In the genomic region with DNA sequence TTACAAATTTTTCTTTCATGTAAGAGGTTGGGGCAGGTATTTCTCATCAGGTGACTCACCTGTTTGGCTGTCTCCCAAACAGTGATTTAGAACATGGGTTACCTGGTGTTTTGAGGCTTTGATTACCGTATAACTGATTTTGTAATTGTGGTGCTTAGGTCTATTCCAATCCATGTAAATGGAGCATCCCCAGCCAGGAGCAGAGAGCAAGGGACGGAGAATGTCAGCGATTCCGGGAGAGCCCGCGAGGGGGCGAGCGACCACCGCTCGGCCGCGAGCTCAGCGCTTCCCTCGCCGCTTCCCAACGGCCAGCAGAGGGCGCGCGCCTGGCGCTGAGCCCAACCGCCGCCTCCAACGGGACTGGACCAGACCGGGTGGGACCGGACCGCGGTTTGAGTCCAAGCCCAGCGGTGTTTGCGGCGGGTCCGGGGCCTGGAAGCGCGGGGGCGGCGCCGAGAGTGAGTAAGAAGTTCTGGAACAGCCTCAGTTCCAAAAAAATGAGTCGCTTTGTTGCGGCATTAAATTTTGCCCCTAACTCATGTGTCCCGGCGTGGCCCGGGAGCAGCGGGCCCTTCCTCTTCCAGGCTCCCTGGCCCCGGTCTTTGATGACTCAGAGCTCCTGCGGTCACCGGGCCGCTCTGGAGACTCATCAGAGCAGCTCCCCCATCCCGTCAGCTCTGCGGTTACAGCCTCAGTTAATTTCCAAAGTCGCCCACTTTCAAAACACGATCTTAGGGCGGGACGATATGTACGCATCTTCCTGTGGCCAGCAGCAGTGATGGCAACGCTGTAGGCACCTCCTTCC, we compare ENCODE assay signal across 8 cellular contexts. TPM values are rescaled to one million over a fixed set of nuclear protein-coding genes. Genes with fewer than 3 reads are reported as not detected.
A peak's percentile ranks its signal among the peaks of the same experiment; 100 is the strongest.
DNase-seq lines count a peak whose midpoint lies in the region; ATAC-seq, FAIRE-seq and TF ChIP-seq lines count a peak whose summit lies in the region.
"Not testable (repeated sequence)": the region's sequence is repeated elsewhere in the genome, so short reads cannot be mapped to it uniquely, and the experiment has no call there.

No MANE protein-coding gene starts in this region.

- not testable (repeated sequence) for H3K27ac Mint-ChIP-seq in activated CD4-positive, alpha-beta T cell treated with anti-CD3 and anti-CD28 coated beads, Interleukin-2, amount 10 ng/mL, durations not matched to agents 24 days and 14 days; endodermal cell

- not testable (repeated sequence) for H3K4me3 ChIP-seq in endodermal cell (ENCODE audit: low read length); HepG2 (replicated peaks in 1 of 3; ENCODE audit: insufficient read depth in 1 of 3, low read depth in 2 of 3, low read length in 3 of 3); spleen

- TF ChIP-seq CTCF in endodermal cell (conservative IDR thresholded peaks at IDR 0.05): peak; percentile 53
- TF ChIP-seq CTCF in HepG2 (CRISPR knock-in tag; IDR thresholded peaks at IDR 0.05): peak; percentile 50
- peak in 10 of 11 experiments; percentile 17 to 85 (median 51) for TF ChIP-seq CTCF in spleen (IDR thresholded peaks at IDR 0.05 in 8 of 11, conservative IDR thresholded peaks at IDR 0.05 in 3 of 11)

- in situ Hi-C loops in HepG2 (cut with HindIII; ENCODE audit: extremely low pct_ligation_motif_present, low pct_unique_long_range_greater_than_20kb): not testable (repeated sequence)

- H3K4me1 Mint-ChIP-seq in activated CD4-positive, alpha-beta T cell treated with anti-CD3 and anti-CD28 coated beads, Interleukin-2, amount 10 ng/mL, durations not matched to agents 24 days and 14 days; endodermal cell: not testable (repeated sequence)

- BruUV-seq in HepG2 (replicated peaks; lab: Mats Ljungman, UMichigan): not testable (repeated sequence)

- H3K36me3 Mint-ChIP-seq in activated CD4-positive, alpha-beta T cell treated with anti-CD3 and anti-CD28 coated beads, Interleukin-2, amount 10 ng/mL, durations not matched to agents 24 days and 14 days (ENCODE audit: low read depth); endodermal cell (ENCODE audit: low read depth): not testable (repeated sequence)

- not testable (repeated sequence) for H3K27me3 Mint-ChIP-seq in activated CD4-positive, alpha-beta T cell treated with anti-CD3 and anti-CD28 coated beads, Interleukin-2, amount 10 ng/mL, durations not matched to agents 24 days and 14 days; endodermal cell (ENCODE audit: insufficient read depth)

- not testable (repeated sequence) for H3K4me2 ChIP-seq in HepG2 (ENCODE audit: low read depth, low read length)

- not testable (repeated sequence) for H3K36me3 ChIP-seq in endodermal cell (ENCODE audit: control insufficient read depth, insufficient read depth, low read length); HepG2 (replicated peaks in 1 of 2; ENCODE audit: control insufficient read depth in 1 of 2, insufficient read depth in 2 of 2, low read length in 2 of 2); spleen

- CTCF ChIA-PET in HepG2 (lab: Yijun Ruan, JAX; ENCODE audit: low intra/inter-chr PET ratio, low total read pairs): interaction anchor here (1.7 to 2.4 kb wide), 3 partner anchors 38 to 189 kb away, joined by 4 to 74 read pairs (median 6); a partner anchor contains a TSS

- intact Hi-C loops in activated CD4-positive, alpha-beta T cell treated with anti-CD3 and anti-CD28 coated beads, Interleukin-2, amount 10 ng/mL, durations not matched to agents 24 days and 14 days (cut with micrococcal nuclease): loop anchor here (5.0 kb wide), 1 partner anchor 191 kb away; no protein-coding TSS in a partner anchor
- intact Hi-C loops in HepG2 (cut with micrococcal nuclease; ENCODE audit: unreplicated experiment): loop anchor here (5.0 kb wide), 1 partner anchor 186 kb away; no protein-coding TSS in a partner anchor
- intact Hi-C loops in spleen (cut with DNase I; ENCODE audit: low total_unique reads): not testable (repeated sequence)

- POLR2A ChIA-PET in HepG2 (lab: Yijun Ruan, JAX): not testable (repeated sequence)

- H3K9me3 Mint-ChIP-seq in activated CD4-positive, alpha-beta T cell treated with anti-CD3 and anti-CD28 coated beads, Interleukin-2, amount 10 ng/mL, durations not matched to agents 24 days and 14 days; endodermal cell: not testable (repeated sequence)

- TF ChIP-seq EP300 in HepG2 (IDR thresholded peaks at IDR 0.05; ENCODE audit: low read depth in 2 of 2, low read length in 2 of 2); HepG2 (CRISPR knock-in tag; IDR thresholded peaks at IDR 0.05; ENCODE audit: borderline replicate concordance): not testable (repeated sequence)

- H3K4me3 Mint-ChIP-seq in activated CD4-positive, alpha-beta T cell treated with anti-CD3 and anti-CD28 coated beads, Interleukin-2, amount 10 ng/mL, durations not matched to agents 24 days and 14 days; endodermal cell: not testable (repeated sequence)

- TF ChIP-seq POLR2A in HepG2 (IDR thresholded peaks at IDR 0.05; ENCODE audit: insufficient read depth in 1 of 2, low read depth in 2 of 2, low read length in 2 of 2); spleen (IDR thresholded peaks at IDR 0.05): not testable (repeated sequence)

- not testable (repeated sequence) for FAIRE-seq in HepG2 (lab: Jason Lieb, UNC)

- not testable (repeated sequence) for H2AFZ ChIP-seq in HepG2 (ENCODE audit: low read length)

- WGBS in endodermal cell (ENCODE audit: insufficient coverage in 1 of 2, insufficient read length in 1 of 2), 2 experiments: 5% methylated on average over 1 of the region's 54 CpGs; no CpG with 5 or more reads in 1 of the 2 experiments
- WGBS in HepG2 (ENCODE audit: low lambda C conversion rate): 0% methylated on average over 1 of the region's 54 CpGs
- WGBS in spleen, 5 donors: 0 to 6% (median 2%) methylated on average over 1 to 11 of the region's 54 CpGs

- H4K20me1 ChIP-seq in HepG2 (ENCODE audit: insufficient read depth, low read length): not testable (repeated sequence)

- ATAC-seq in GM21360 (IDR thresholded peaks at IDR 0.05; ENCODE audit: unreplicated experiment) (peak; percentile 56), HG03095 (IDR thresholded peaks at IDR 0.05; ENCODE audit: unreplicated experiment) (peak; percentile 43), HepG2 (peak; percentile 57)

- peak; percentile 45; the same call in 1 of the 2 replicates for TF ChIP-seq RAD21 in HepG2 (CRISPR knock-in tag; IDR thresholded peaks at IDR 0.05)

- not testable (repeated sequence) for H3K27ac ChIP-seq in endodermal cell (ENCODE audit: low read depth, low read length); HepG2 (ENCODE audit: extremely low read length, insufficient read depth, low read length); spleen

- not testable (repeated sequence) for H3K9ac ChIP-seq in endodermal cell (ENCODE audit: extremely low read depth, low read length, poor library complexity, severe bottlenecking); HepG2 (ENCODE audit: insufficient read depth, low read depth, low read length)

- not testable (repeated sequence) for H3K4me1 ChIP-seq in endodermal cell (ENCODE audit: control insufficient read depth, insufficient read depth, low read length); HepG2 (ENCODE audit: insufficient read depth, low read length)
- peaks cover 0 to 12% (median 2%) of the 10 kb centered on the region in 6 donors for H3K4me1 ChIP-seq in spleen

- not testable (repeated sequence) for H3K79me2 ChIP-seq in HepG2 (ENCODE audit: insufficient read depth, low read length)

- not testable (repeated sequence) for H3K27me3 ChIP-seq in endodermal cell (ENCODE audit: control insufficient read depth, insufficient read depth, low read length, poor library complexity, severe bottlenecking); HepG2 (ENCODE audit: control insufficient read depth in 1 of 2, insufficient read depth in 2 of 2, low read length in 2 of 2); spleen (replicated peaks in 1 of 7)

- H3K9me3 ChIP-seq in endodermal cell (ENCODE audit: control insufficient read depth, low read length): peaks cover 11% of the 10 kb centered on the region
- H3K9me3 ChIP-seq in HepG2 (ENCODE audit: low read length); spleen: not testable (repeated sequence)

- DNase-seq in DMS53 (lab: John Stamatoyannopoulos, UW) (peak; percentile 10), NCI-H1092 treated with DMSO at 0.1 percent for 48 hours (lab: John Stamatoyannopoulos, UW) (peak; percentile 14)
- peak; percentile 59 for DNase-seq in activated CD4-positive, alpha-beta T cell treated with anti-CD3 and anti-CD28 coated beads, Interleukin-2, amount 10 ng/mL, durations not matched to agents 24 days and 14 days
- DNase-seq in endodermal cell; HepG2 (ENCODE audit: low spot score); spleen: not testable (repeated sequence)

RNA-seq across cellular contexts. Expression of a gene that starts 37.9 kb away (rescaled TPM):
- total RNA-seq in activated CD4-positive, alpha-beta T cell treated with anti-CD3 and anti-CD28 coated beads, Interleukin-2, amount 10 ng/mL, durations not matched to agents 24 days and 14 days: 4.5 and 5.3 TPM in 2 replicates
- total RNA-seq in endodermal cell (1 to 10 TPM; 1.8 to 3.1 TPM), HepG2 (2016; rRNA removed; fragmentation: Illumina TruSeq; extraction: Trizol) (6.0 and 9.3 TPM in 2 replicates), spleen (10 to 100 TPM; 30.8 to 97.3 (median 58.5) TPM)
- 2.3 TPM for polyA plus RNA-seq in endodermal cell (2013, experiment 1 of 2)
- polyA plus RNA-seq in endodermal cell (2013, experiment 2 of 2): 2.5 TPM
- total RNA-seq in HepG2 (2016; cell fraction: cytosol; rRNA removed; fragmentation: Illumina TruSeq; extraction: Trizol; ENCODE audit: low read depth): 1.5 and 1.9 TPM in 2 replicates
- total RNA-seq in HepG2 (2016; cell fraction: insoluble cytoplasmic fraction; rRNA removed; fragmentation: Illumina TruSeq; extraction: Trizol): 7.4 and 9.7 TPM in 2 replicates
- total RNA-seq in HepG2 (2016; cell fraction: membrane; rRNA removed; fragmentation: Illumina TruSeq; extraction: Trizol): 3.7 and 5.5 TPM in 2 replicates
- 9.1 TPM in 2 replicates for total RNA-seq in HepG2 (2016; cell fraction: nucleus; rRNA removed; fragmentation: Illumina TruSeq; extraction: Trizol)
- polyA plus RNA-seq in HepG2 (2011; rRNA removed) (10.2 and 10.9 TPM in 2 replicates), spleen (10 to 100 TPM in 2 of 3 donors, 1 to 10 TPM in 1; 7.7 to 13.5 (median 12.4) TPM)
- polyA plus RNA-seq in HepG2 (2011; cell fraction: cytosol; rRNA removed): 10.4 and 13.6 TPM in 2 replicates
- 5.6 and 5.9 TPM in 2 replicates for polyA plus RNA-seq in HepG2 (2011; cell fraction: nucleus; rRNA removed)
- polyA plus RNA-seq in HepG2 (2012): 3.1 and 5.5 TPM in 2 replicates
- 1.0 and 1.6 TPM in 2 replicates for polyA plus RNA-seq in HepG2 (2016; cell fraction: cytosol; fragmentation: Illumina TruSeq; extraction: Trizol; ENCODE audit: low read depth)
- polyA plus RNA-seq in HepG2 (2016; cell fraction: insoluble cytoplasmic fraction; fragmentation: Illumina TruSeq; extraction: Trizol; ENCODE audit: low read depth): 5.0 and 5.6 TPM in 2 replicates
- 2.8 and 2.9 TPM in 2 replicates for polyA plus RNA-seq in HepG2 (2016; cell fraction: membrane; fragmentation: Illumina TruSeq; extraction: Trizol; ENCODE audit: low read depth)
- polyA plus RNA-seq in HepG2 (2016; cell fraction: nucleus; fragmentation: Illumina TruSeq; extraction: Trizol; ENCODE audit: insufficient read depth, low read depth): 10.8 and 11.0 TPM in 2 replicates
- polyA minus RNA-seq in HepG2 (2011; rRNA and poly(A)+ RNA removed; ENCODE audit: low replicate concordance): 10.3 and 20.0 TPM in 2 replicates
- 3.7 and 5.4 TPM in 2 replicates for polyA minus RNA-seq in HepG2 (2011; cell fraction: cytosol; rRNA and poly(A)+ RNA removed)
- polyA minus RNA-seq in HepG2 (2011; cell fraction: nucleus; rRNA and poly(A)+ RNA removed): 12.2 and 15.7 TPM in 2 replicates

RNA-seq across cellular contexts. Expression of a gene that starts 56.4 kb away (rescaled TPM):
- 0.30 and 0.33 TPM in 2 replicates for total RNA-seq in activated CD4-positive, alpha-beta T cell treated with anti-CD3 and anti-CD28 coated beads, Interleukin-2, amount 10 ng/mL, durations not matched to agents 24 days and 14 days
- total RNA-seq in endodermal cell (1 to 10 TPM; 4.2 to 4.7 TPM), HepG2 (2016; rRNA removed; fragmentation: Illumina TruSeq; extraction: Trizol) (3.7 and 5.6 TPM in 2 replicates), spleen (1 to 10 TPM; 2.2 to 4.1 (median 2.9) TPM)
- 8.6 TPM for polyA plus RNA-seq in endodermal cell (2013, experiment 1 of 2)
- 9.1 TPM for polyA plus RNA-seq in endodermal cell (2013, experiment 2 of 2)
- total RNA-seq in HepG2 (2016; cell fraction: cytosol; rRNA removed; fragmentation: Illumina TruSeq; extraction: Trizol; ENCODE audit: low read depth): 0.26 and 0.30 TPM in 2 replicates
- total RNA-seq in HepG2 (2016; cell fraction: insoluble cytoplasmic fraction; rRNA removed; fragmentation: Illumina TruSeq; extraction: Trizol): 3.3 and 5.3 TPM in 2 replicates
- 1.2 and 1.4 TPM in 2 replicates for total RNA-seq in HepG2 (2016; cell fraction: membrane; rRNA removed; fragmentation: Illumina TruSeq; extraction: Trizol)
- total RNA-seq in HepG2 (2016; cell fraction: nucleus; rRNA removed; fragmentation: Illumina TruSeq; extraction: Trizol): 4.4 and 4.6 TPM in 2 replicates
- polyA plus RNA-seq in HepG2 (2011; rRNA removed) (0.78 and 1.1 TPM in 2 replicates), spleen (under 1 TPM; 0.65 to 0.74 (median 0.71) TPM)
- 0.42 and 0.59 TPM in 2 replicates for polyA plus RNA-seq in HepG2 (2011; cell fraction: cytosol; rRNA removed)
- 0.31 and 0.93 TPM in 2 replicates for polyA plus RNA-seq in HepG2 (2011; cell fraction: nucleus; rRNA removed)
- polyA plus RNA-seq in HepG2 (2012): 1.7 and 1.9 TPM in 2 replicates
- 0.02 and 0.10 TPM in 2 replicates for polyA plus RNA-seq in HepG2 (2016; cell fraction: cytosol; fragmentation: Illumina TruSeq; extraction: Trizol; ENCODE audit: low read depth)
- 3.3 and 4.1 TPM in 2 replicates for polyA plus RNA-seq in HepG2 (2016; cell fraction: insoluble cytoplasmic fraction; fragmentation: Illumina TruSeq; extraction: Trizol; ENCODE audit: low read depth)
- polyA plus RNA-seq in HepG2 (2016; cell fraction: membrane; fragmentation: Illumina TruSeq; extraction: Trizol; ENCODE audit: low read depth): 0.25 and 0.54 TPM in 2 replicates
- 4.0 and 4.1 TPM in 2 replicates for polyA plus RNA-seq in HepG2 (2016; cell fraction: nucleus; fragmentation: Illumina TruSeq; extraction: Trizol; ENCODE audit: insufficient read depth, low read depth)
- polyA minus RNA-seq in HepG2 (2011; rRNA and poly(A)+ RNA removed; ENCODE audit: low replicate concordance): 0.26 and 0.28 TPM in 2 replicates
- polyA minus RNA-seq in HepG2 (2011; cell fraction: cytosol; rRNA and poly(A)+ RNA removed): 0.79 and 1.8 TPM in 2 replicates
- polyA minus RNA-seq in HepG2 (2011; cell fraction: nucleus; rRNA and poly(A)+ RNA removed): 2.1 and 4.5 TPM in 2 replicates
